Comparison of ENCODE assay signal across 5 cellular contexts in genomic region chr6:804771-805170, GRCh38.
"Had no signal": no experiment of that assay in that cellular context is flagged by ENCODE, and none has a peak within 500 bp of the region (broad histone marks: within the 10 kb centered on the region; RNA-seq: fewer than 3 reads in every experiment).

No MANE protein-coding gene starts in this region.

- H3K9me3 Mint-ChIP-seq: GM23338 had no signal

- H3K4me3 Mint-ChIP-seq: GM23338, H9 had no signal

- H3K4me3 ChIP-seq: GM23338, K562 had no signal

- ATAC-seq: GM23338, K562 had no signal

- H3K4me2 ChIP-seq: GM23338 had no signal

- H2AFZ ChIP-seq: GM23338 had no signal

- DNase-seq: H9, HCEC 1CT, IMR-90 had no signal

- H3K27ac Mint-ChIP-seq: GM23338, H9 had no signal
